In the genomic region with DNA sequence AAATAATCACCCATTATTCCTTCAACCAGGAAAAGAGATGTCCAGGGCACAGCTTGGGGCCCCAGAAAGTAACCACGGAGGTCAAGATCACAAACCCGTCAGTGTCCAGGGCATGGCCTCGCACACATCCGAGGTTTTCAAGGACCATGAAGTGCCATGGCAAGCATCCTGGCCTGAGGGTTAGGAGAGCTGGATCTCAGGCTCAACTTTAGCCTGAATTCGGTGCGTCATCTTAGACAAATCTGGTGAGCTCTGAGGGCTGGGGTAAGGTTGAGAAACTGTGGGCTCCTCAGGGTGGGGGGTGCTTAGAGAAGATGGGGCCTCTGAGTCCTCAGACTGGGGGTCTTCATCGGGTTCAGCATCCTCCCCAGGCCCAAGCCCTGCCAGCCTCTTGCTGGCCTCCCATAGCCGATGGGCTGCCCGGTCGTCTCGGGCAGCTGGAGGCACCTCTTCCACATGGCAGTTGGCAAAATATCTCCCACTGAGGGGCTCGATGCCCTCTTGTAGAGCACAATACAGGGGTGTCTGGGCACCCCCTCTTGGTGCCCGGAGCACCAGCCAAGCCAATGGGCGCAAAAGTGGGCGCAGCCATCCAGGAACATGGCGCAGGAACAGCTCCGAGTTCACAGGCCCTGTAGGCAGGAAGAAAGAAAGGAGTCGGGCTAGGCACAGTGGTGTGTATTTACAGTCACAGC, we compare ENCODE assay signal across 8 cellular contexts. TPM values are rescaled to one million over a fixed set of nuclear protein-coding genes. Genes with fewer than 3 reads are reported as not detected.
DNase-seq lines count a peak whose midpoint lies in the region; ATAC-seq, FAIRE-seq and TF ChIP-seq lines count a peak whose summit lies in the region.

No MANE protein-coding gene starts in this region.

- H3K79me2 ChIP-seq in GM12878 (ENCODE audit: control insufficient read depth, insufficient read depth, low read length) = peaks cover 22% of the 10 kb centered on the region

- H3K4me2 ChIP-seq in GM12878 (ENCODE audit: control insufficient read depth, insufficient read depth) = peak overlapping the region; percentile 92

- H3K27ac ChIP-seq in heart right ventricle (peak overlapping the region in 9 of 10 donors; percentile 80 to 97 (median 92)), GM12878 (ENCODE audit: control insufficient read depth, insufficient read depth) (no peak overlapping the region; the same call in 1 of the 2 replicates), mucosa of rectum (ENCODE audit: low read depth in 2 of 2, low read length in 2 of 2) (peak overlapping the region; percentile 82 to 90), vagina (peak overlapping the region; percentile 93)

- in situ Hi-C loops in GM12878 (cut with MboI) = loop anchor here (25.0 kb wide), 1 partner anchor 1411 kb away; no protein-coding TSS in a partner anchor

- RAD21 ChIA-PET in GM12878 (lab: Charles Lee; ENCODE audit: unreplicated experiment) = interaction anchor here (0.6 to 5.9 kb wide), 12 partner anchors 19 to 331 kb away, joined by 3 to 28 read pairs (median 6); partner anchors contain the start of genes FAM222B and RPL23A

- H3K4me3 ChIP-seq in heart right ventricle = peak overlapping the region in 8 of 10 donors; percentile 65 to 98 (median 90)
- H3K4me3 ChIP-seq in GM12878 = no peak overlapping the region
- H3K4me3 ChIP-seq in mucosa of rectum (ENCODE audit: low read length in 2 of 2) = peak overlapping the region; percentile 89 to 91
- peak overlapping the region; percentile 83 to 90 for H3K4me3 ChIP-seq in vagina

- no peak for TF ChIP-seq EP300 in GM12878 (IDR thresholded peaks at IDR 0.05; ENCODE audit: borderline replicate concordance in 1 of 2, control insufficient read depth in 1 of 2, low read depth in 2 of 2, low read length in 2 of 2)

- TF ChIP-seq CTCF in heart right ventricle (IDR thresholded peaks at IDR 0.05) (no peak), GM12878 (IDR thresholded peaks at IDR 0.05 in 2 of 3, conservative IDR thresholded peaks at IDR 0.05 in 1 of 3; ENCODE audit: control insufficient read depth in 2 of 3, extremely low read depth in 1 of 3, insufficient read depth in 1 of 3, low read depth in 3 of 3, low read length in 3 of 3) (no peak), vagina (IDR thresholded peaks at IDR 0.05) (no peak)

- ATAC-seq in heart right ventricle (no peak), Right ventricle myocardium superior (ENCODE audit: poor library complexity) (no peak), GM12878 (no peak), HG02884 (IDR thresholded peaks at IDR 0.05; ENCODE audit: unreplicated experiment) (no peak), GM19452 (IDR thresholded peaks at IDR 0.05; ENCODE audit: unreplicated experiment) (no peak)

- peaks cover 5 to 56% (median 36%) of the 10 kb centered on the region in 9 donors for H3K4me1 ChIP-seq in heart right ventricle
- H3K4me1 ChIP-seq in GM12878 (ENCODE audit: control insufficient read depth, insufficient read depth, low read length) = peaks cover 30% of the 10 kb centered on the region
- H3K4me1 ChIP-seq in mucosa of rectum (ENCODE audit: control insufficient read depth in 2 of 2, insufficient read depth in 2 of 2, low read length in 2 of 2) = peaks cover 30 to 31% of the 10 kb centered on the region in 2 donors
- H3K4me1 ChIP-seq in vagina = peaks cover 61% of the 10 kb centered on the region

- CTCF ChIA-PET in GM12878 (lab: Yijun Ruan, JAX) = interaction anchor here (0.6 to 17.3 kb wide), 10 partner anchors 10 to 390 kb away, joined by 3 to 175 read pairs (median 4); partner anchors contain the start of genes FAM222B, NEK8 and TLCD1

- H4K20me1 ChIP-seq in GM12878 (ENCODE audit: control insufficient read depth, insufficient read depth) = no peaks in the 10 kb centered on the region

- WGBS in heart right ventricle, 2 donors = 86% methylated on average over 18 of the region's 18 CpGs
- WGBS in GM12878 (ENCODE audit: insufficient coverage, insufficient replicate concordance, low lambda C conversion rate, missing lambda C conversion rate) = 68% methylated on average over 18 of the region's 18 CpGs

- H3K9me3 ChIP-seq in heart right ventricle = no peaks in the 10 kb centered on the region
- H3K9me3 ChIP-seq in GM12878 (replicated peaks; ENCODE audit: control insufficient read depth, insufficient read depth, low read length) = no peaks in the 10 kb centered on the region
- no peaks in the 10 kb centered on the region for H3K9me3 ChIP-seq in mucosa of rectum (ENCODE audit: control insufficient read depth in 2 of 2, low read length in 2 of 2)
- H3K9me3 ChIP-seq in vagina = no peaks in the 10 kb centered on the region

- DNase-seq in heart right ventricle (no peak), Right ventricle myocardium superior (no peak), GM12878 (ENCODE audit: low read depth, low spot score) (no peak), vagina (ENCODE audit: extremely low spot score in 2 of 2) (no peak)
- no peak for DNase-seq in central memory CD4-positive, alpha-beta T cell

- TF ChIP-seq POLR2A in GM12878 (IDR thresholded peaks at IDR 0.05; ENCODE audit: low read depth, low read length) (no peak), vagina (IDR thresholded peaks at IDR 0.05) (no peak)

- intact Hi-C loops in heart right ventricle (cut with DNase I) (loop anchor here in 4 of 10 donors (5.0 to 10.0 kb wide), 4 partner anchors 41 to 136 kb away; partner anchors contain the start of gene ERAL1 (in 2 of the 4)), Right ventricle myocardium superior (cut with DNase I) (no loop called here), GM12878 (cut with micrococcal nuclease; ENCODE audit: unreplicated experiment) (no loop called here), vagina (cut with DNase I) (loop anchor here (5.0 kb wide), 1 partner anchor 136 kb away; no protein-coding TSS in a partner anchor)

- H3K27me3 ChIP-seq in heart right ventricle (no peaks in the 10 kb centered on the region), GM12878 (replicated peaks in 1 of 2; ENCODE audit: control insufficient read depth in 2 of 2, insufficient read depth in 2 of 2, low read length in 1 of 2) (no peaks in the 10 kb centered on the region), mucosa of rectum (ENCODE audit: control insufficient read depth in 2 of 2, insufficient read depth in 2 of 2, low read length in 2 of 2) (no peaks in the 10 kb centered on the region), vagina (no peaks in the 10 kb centered on the region)

- SMC1A ChIA-PET in GM12878 (lab: Charles Lee; ENCODE audit: uncharacterized antibody, unreplicated experiment) = interaction anchor here (0.8 to 5.8 kb wide), 15 partner anchors 9 to 179 kb away, joined by 3 to 35 read pairs (median 4); partner anchors contain the start of genes FAM222B, NEK8, RPL23A and TLCD1

- H3K9ac ChIP-seq in GM12878 (ENCODE audit: control insufficient read depth, insufficient read depth, low read length) (peak overlapping the region; percentile 72; the same call in 1 of the 2 replicates), mucosa of rectum (ENCODE audit: low read depth in 1 of 2, low read length in 2 of 2) (peak overlapping the region in 1 of 2 donors; percentile 89)

- no peak for FAIRE-seq in GM12878 (lab: Jason Lieb, UNC)

- POLR2A ChIA-PET in GM12878 (lab: Charles Lee) = interaction anchor here (0.5 to 3.0 kb wide), 23 partner anchors 9 to 860 kb away, joined by 3 to 20 read pairs (median 5); partner anchors contain the start of genes ERAL1, FAM222B, NEK8 and PHF12

- TF ChIP-seq RAD21 in GM12878 (IDR thresholded peaks at IDR 0.05; ENCODE audit: insufficient read depth, low read depth, low read length) = no peak

- no peaks in the 10 kb centered on the region for H3K36me3 ChIP-seq in heart right ventricle
- H3K36me3 ChIP-seq in GM12878 (ENCODE audit: control insufficient read depth in 2 of 2, insufficient read depth in 2 of 2, low read length in 1 of 2) = no peaks in the 10 kb centered on the region
- H3K36me3 ChIP-seq in mucosa of rectum (ENCODE audit: control insufficient read depth in 2 of 2, insufficient read depth in 2 of 2, low read length in 2 of 2) = no peaks in the 10 kb centered on the region
- no peaks in the 10 kb centered on the region for H3K36me3 ChIP-seq in vagina

- no TSS peak for BruUV-seq in GM12878 (replicated peaks; lab: Mats Ljungman, UMichigan)

- H2AFZ ChIP-seq in GM12878 (ENCODE audit: control insufficient read depth, low read depth, low read length) = no peak overlapping the region

RNA-seq across cellular contexts. Expression of gene FLOT2, which starts 0.9 kb away (rescaled TPM):
- total RNA-seq in heart right ventricle (100 to 1,000 TPM in 3 of 10 donors, 10 to 100 TPM in 7; 82.8 to 159 (median 90.7) TPM), Right ventricle myocardium superior (101 TPM), GM12878 (2014; rRNA removed) (79.0 and 79.6 TPM in 2 replicates), GM12878 (2014; rRNA removed; fragmentation: Illumina TruSeq; extraction: Trizol) (72.0 and 72.5 TPM in 2 replicates), GM12878 (2021) (291 and 302 TPM in 2 replicates), vagina (56.2 TPM)
- polyA plus RNA-seq in heart right ventricle (10 to 100 TPM; 38.3 to 51.6 TPM), GM12878 (2011; rRNA removed) (90.1 and 150 TPM in 2 replicates), GM12878 (2014; fragmentation: Illumina TruSeq; extraction: Trizol) (75.3 and 147 TPM in 2 replicates), GM12878 (2014; fragmentation: Nextera tagmentation; extraction: Ambion mirVana) (100 to 1,000 TPM in 1 of 2 experiments, 10 to 100 TPM in 1; 56.8 to 121 TPM), GM12878 (2014; rRNA removed) (150 and 154 TPM in 2 replicates), GM12878 (2016; fragmentation: Nextera tagmentation; extraction: Ambion mirVana) (100 to 1,000 TPM; 237 to 251 TPM)
- 29.2 and 39.1 TPM in 2 replicates for total RNA-seq in GM12878 (2013; cell fraction: nucleolus; rRNA removed)
- 30.4 TPM for polyA plus RNA-seq in GM12878 (2011; ENCODE audit: low read depth)
- polyA plus RNA-seq in GM12878 (2011; cell fraction: cytosol; rRNA removed) = 162 and 176 TPM in 2 replicates
- 153 and 169 TPM in 2 replicates for polyA plus RNA-seq in GM12878 (2011; cell fraction: nucleus; rRNA removed)
- polyA plus RNA-seq in GM12878 (2012) = 59.9 and 65.4 TPM in 2 replicates
- polyA minus RNA-seq in GM12878 (2011; rRNA and poly(A)+ RNA removed) = 172 and 176 TPM in 2 replicates
- 71.6 and 96.9 TPM in 2 replicates for polyA minus RNA-seq in GM12878 (2011; cell fraction: cytosol; rRNA and poly(A)+ RNA removed)
- polyA minus RNA-seq in GM12878 (2011; cell fraction: nucleus; rRNA and poly(A)+ RNA removed) = 19.0 and 28.4 TPM in 2 replicates

RNA-seq across cellular contexts. Expression of gene DHRS13, which starts 4.5 kb away (rescaled TPM):
- total RNA-seq in heart right ventricle = 1 to 10 TPM; 1.1 to 5.6 (median 2.2) TPM
- 1 to 10 TPM; 5.4 to 5.5 TPM for polyA plus RNA-seq in heart right ventricle
- total RNA-seq in Right ventricle myocardium superior = 2.9 TPM
- 66.0 and 68.2 TPM in 2 replicates for total RNA-seq in GM12878 (2013; cell fraction: nucleolus; rRNA removed)
- total RNA-seq in GM12878 (2014; rRNA removed) = 35.3 and 37.1 TPM in 2 replicates
- 23.7 and 24.2 TPM in 2 replicates for total RNA-seq in GM12878 (2014; rRNA removed; fragmentation: Illumina TruSeq; extraction: Trizol)
- total RNA-seq in GM12878 (2021) = 27.6 and 31.3 TPM in 2 replicates
- 3.0 TPM for polyA plus RNA-seq in GM12878 (2011; ENCODE audit: low read depth)
- 50.6 and 55.2 TPM in 2 replicates for polyA plus RNA-seq in GM12878 (2011; rRNA removed)
- polyA plus RNA-seq in GM12878 (2011; cell fraction: cytosol; rRNA removed) = 70.4 and 81.7 TPM in 2 replicates
- polyA plus RNA-seq in GM12878 (2011; cell fraction: nucleus; rRNA removed) = 47.5 and 49.0 TPM in 2 replicates
- 7.6 and 12.3 TPM in 2 replicates for polyA plus RNA-seq in GM12878 (2012)
- 17.7 and 19.6 TPM in 2 replicates for polyA plus RNA-seq in GM12878 (2014; fragmentation: Illumina TruSeq; extraction: Trizol)
- under 1 TPM in 1 of 2 experiments, not detected in 1; 0.18 TPM for polyA plus RNA-seq in GM12878 (2014; fragmentation: Nextera tagmentation; extraction: Ambion mirVana)
- 37.7 and 38.8 TPM in 2 replicates for polyA plus RNA-seq in GM12878 (2014; rRNA removed)
- polyA plus RNA-seq in GM12878 (2016; fragmentation: Nextera tagmentation; extraction: Ambion mirVana) = 10 to 100 TPM; 28.7 to 35.5 TPM
- polyA minus RNA-seq in GM12878 (2011; rRNA and poly(A)+ RNA removed) = 39.0 and 44.2 TPM in 2 replicates
- polyA minus RNA-seq in GM12878 (2011; cell fraction: cytosol; rRNA and poly(A)+ RNA removed) = 14.3 and 16.6 TPM in 2 replicates
- 16.2 and 21.1 TPM in 2 replicates for polyA minus RNA-seq in GM12878 (2011; cell fraction: nucleus; rRNA and poly(A)+ RNA removed)
- total RNA-seq in vagina = 11.8 TPM

RNA-seq across cellular contexts. Expression of gene ERAL1, which starts 43.6 kb away (rescaled TPM):
- total RNA-seq in heart right ventricle = 10 to 100 TPM; 34.2 to 41.6 (median 39.2) TPM
- 10 to 100 TPM; 32.3 to 48.2 TPM for polyA plus RNA-seq in heart right ventricle
- total RNA-seq in Right ventricle myocardium superior = 36.4 TPM
- total RNA-seq in GM12878 (2013; cell fraction: nucleolus; rRNA removed) = 24.0 and 26.2 TPM in 2 replicates
- 57.1 and 61.2 TPM in 2 replicates for total RNA-seq in GM12878 (2014; rRNA removed)
- 24.6 and 27.7 TPM in 2 replicates for total RNA-seq in GM12878 (2014; rRNA removed; fragmentation: Illumina TruSeq; extraction: Trizol)
- 66.7 and 67.8 TPM in 2 replicates for total RNA-seq in GM12878 (2021)
- 45.6 TPM for polyA plus RNA-seq in GM12878 (2011; ENCODE audit: low read depth)
- 60.2 and 104 TPM in 2 replicates for polyA plus RNA-seq in GM12878 (2011; rRNA removed)
- 159 TPM in 2 replicates for polyA plus RNA-seq in GM12878 (2011; cell fraction: cytosol; rRNA removed)
- polyA plus RNA-seq in GM12878 (2011; cell fraction: nucleus; rRNA removed) = 102 and 131 TPM in 2 replicates
- 40.8 and 41.4 TPM in 2 replicates for polyA plus RNA-seq in GM12878 (2012)
- 96.5 and 101 TPM in 2 replicates for polyA plus RNA-seq in GM12878 (2014; fragmentation: Illumina TruSeq; extraction: Trizol)
- polyA plus RNA-seq in GM12878 (2014; fragmentation: Nextera tagmentation; extraction: Ambion mirVana) = 100 to 1,000 TPM; 165 to 175 TPM
- 99.5 and 103 TPM in 2 replicates for polyA plus RNA-seq in GM12878 (2014; rRNA removed)
- 100 to 1,000 TPM; 114 to 132 TPM for polyA plus RNA-seq in GM12878 (2016; fragmentation: Nextera tagmentation; extraction: Ambion mirVana)
- 89.3 and 130 TPM in 2 replicates for polyA minus RNA-seq in GM12878 (2011; rRNA and poly(A)+ RNA removed)
- 30.7 and 43.2 TPM in 2 replicates for polyA minus RNA-seq in GM12878 (2011; cell fraction: cytosol; rRNA and poly(A)+ RNA removed)
- 39.7 and 43.2 TPM in 2 replicates for polyA minus RNA-seq in GM12878 (2011; cell fraction: nucleus; rRNA and poly(A)+ RNA removed)
- 44.9 TPM for total RNA-seq in vagina

RNA-seq across cellular contexts. Expression of gene PHF12, which starts 52.9 kb away (rescaled TPM):
- 10 to 100 TPM; 18.4 to 28.0 (median 21.6) TPM for total RNA-seq in heart right ventricle
- 10 to 100 TPM in 1 of 2 donors, 1 to 10 TPM in 1; 7.3 to 11.2 TPM for polyA plus RNA-seq in heart right ventricle
- total RNA-seq in Right ventricle myocardium superior = 14.8 TPM
- 61.5 and 63.1 TPM in 2 replicates for total RNA-seq in GM12878 (2013; cell fraction: nucleolus; rRNA removed)
- total RNA-seq in GM12878 (2014; rRNA removed) = 28.6 and 30.1 TPM in 2 replicates
- 15.9 and 18.1 TPM in 2 replicates for total RNA-seq in GM12878 (2014; rRNA removed; fragmentation: Illumina TruSeq; extraction: Trizol)
- total RNA-seq in GM12878 (2021) = 43.9 and 44.2 TPM in 2 replicates
- polyA plus RNA-seq in GM12878 (2011; ENCODE audit: low read depth) = 9.3 TPM
- polyA plus RNA-seq in GM12878 (2011; rRNA removed) = 8.6 and 22.6 TPM in 2 replicates
- polyA plus RNA-seq in GM12878 (2011; cell fraction: cytosol; rRNA removed) = 22.1 and 28.1 TPM in 2 replicates
- polyA plus RNA-seq in GM12878 (2011; cell fraction: nucleus; rRNA removed) = 65.0 and 92.9 TPM in 2 replicates
- 24.0 and 34.6 TPM in 2 replicates for polyA plus RNA-seq in GM12878 (2012)
- 24.7 and 27.8 TPM in 2 replicates for polyA plus RNA-seq in GM12878 (2014; fragmentation: Illumina TruSeq; extraction: Trizol)
- 1 to 10 TPM; 1.3 to 2.3 TPM for polyA plus RNA-seq in GM12878 (2014; fragmentation: Nextera tagmentation; extraction: Ambion mirVana)
- 33.5 and 39.8 TPM in 2 replicates for polyA plus RNA-seq in GM12878 (2014; rRNA removed)
- polyA plus RNA-seq in GM12878 (2016; fragmentation: Nextera tagmentation; extraction: Ambion mirVana) = 10 to 100 TPM; 10.6 to 15.3 TPM
- 23.6 and 28.7 TPM in 2 replicates for polyA minus RNA-seq in GM12878 (2011; rRNA and poly(A)+ RNA removed)
- 14.8 and 15.6 TPM in 2 replicates for polyA minus RNA-seq in GM12878 (2011; cell fraction: cytosol; rRNA and poly(A)+ RNA removed)
- 20.8 and 40.7 TPM in 2 replicates for polyA minus RNA-seq in GM12878 (2011; cell fraction: nucleus; rRNA and poly(A)+ RNA removed)
- total RNA-seq in vagina = 54.5 TPM

RNA-seq across cellular contexts. Expression of gene FAM222B, which starts 55.8 kb away (rescaled TPM):
- total RNA-seq in heart right ventricle (10 to 100 TPM; 13.2 to 19.4 (median 16.0) TPM), Right ventricle myocardium superior (15.6 TPM), GM12878 (2014; rRNA removed) (5.7 and 6.4 TPM in 2 replicates), GM12878 (2014; rRNA removed; fragmentation: Illumina TruSeq; extraction: Trizol) (3.3 and 3.6 TPM in 2 replicates), GM12878 (2021) (18.3 and 18.5 TPM in 2 replicates), vagina (14.2 TPM)
- polyA plus RNA-seq in heart right ventricle (10 to 100 TPM in 1 of 2 donors, 1 to 10 TPM in 1; 8.7 to 13.2 TPM), GM12878 (2011; rRNA removed) (2.9 and 4.1 TPM in 2 replicates), GM12878 (2014; fragmentation: Illumina TruSeq; extraction: Trizol) (12.4 and 14.2 TPM in 2 replicates), GM12878 (2014; fragmentation: Nextera tagmentation; extraction: Ambion mirVana) (1 to 10 TPM; 2.8 to 2.9 TPM), GM12878 (2014; rRNA removed) (6.4 and 9.7 TPM in 2 replicates), GM12878 (2016; fragmentation: Nextera tagmentation; extraction: Ambion mirVana) (10 to 100 TPM; 14.0 to 14.7 TPM)
- total RNA-seq in GM12878 (2013; cell fraction: nucleolus; rRNA removed) = 35.8 and 38.5 TPM in 2 replicates
- 5.8 TPM for polyA plus RNA-seq in GM12878 (2011; ENCODE audit: low read depth)
- 7.3 and 11.1 TPM in 2 replicates for polyA plus RNA-seq in GM12878 (2011; cell fraction: cytosol; rRNA removed)
- 9.1 and 11.8 TPM in 2 replicates for polyA plus RNA-seq in GM12878 (2011; cell fraction: nucleus; rRNA removed)
- polyA plus RNA-seq in GM12878 (2012) = 6.6 and 7.9 TPM in 2 replicates
- 15.1 and 16.6 TPM in 2 replicates for polyA minus RNA-seq in GM12878 (2011; rRNA and poly(A)+ RNA removed)
- 8.9 and 10.6 TPM in 2 replicates for polyA minus RNA-seq in GM12878 (2011; cell fraction: cytosol; rRNA and poly(A)+ RNA removed)
- polyA minus RNA-seq in GM12878 (2011; cell fraction: nucleus; rRNA and poly(A)+ RNA removed) = 6.8 and 12.4 TPM in 2 replicates
